Comparison of ENCODE assay signal across 25 cellular contexts in genomic region chr12:109121346-109121880, GRCh38.
"Had no signal": no experiment of that assay in that cellular context is flagged by ENCODE, and none has a peak within 500 bp of the region (broad histone marks: within the 10 kb centered on the region; RNA-seq: fewer than 3 reads in every experiment).

No MANE protein-coding gene starts in this region.

- H3K4me1 Mint-ChIP-seq: activated B cell treated with CpG ODN at 0.5 μM for 24 hours; activated CD4-positive, alpha-beta T cell treated with anti-CD3 and anti-CD28 coated beads, Interleukin-2, amount 10 ng/mL, durations not matched to agents 24 days and 14 days; activated naive CD8-positive, alpha-beta T cell treated with anti-CD3 and anti-CD28 coated beads, Interleukin-2, amount 10 ng/mL, durations not matched to agents 7 days and 5 days had no signal

- H3K27me3 ChIP-seq: adrenal gland had no signal

- H3K27me3 Mint-ChIP-seq: activated B cell treated with CpG ODN at 0.5 μM for 24 hours; activated CD4-positive, alpha-beta T cell treated with anti-CD3 and anti-CD28 coated beads, Interleukin-2, amount 10 ng/mL, durations not matched to agents 24 days and 14 days; activated naive CD8-positive, alpha-beta T cell treated with anti-CD3 and anti-CD28 coated beads, Interleukin-2, amount 10 ng/mL, durations not matched to agents 7 days and 5 days had no signal

- DNase-seq: activated B cell treated with CpG ODN at 0.5 μM for 24 hours; activated CD4-positive, alpha-beta T cell treated with anti-CD3 and anti-CD28 coated beads for 1 hour; activated CD4-positive, alpha-beta T cell treated with anti-CD3 and anti-CD28 coated beads, Interleukin-2, amount 10 ng/mL, durations not matched to agents 24 days and 14 days; activated CD4-positive, alpha-beta T cell treated with anti-CD3 and anti-CD28 coated beads, Interleukin-2, amount 50 U/mL, for 48 hours; activated naive CD4-positive, alpha-beta T cell treated with anti-CD3 and anti-CD28 coated beads, Interleukin-2, amount 50 U/mL, for 16 hours; activated naive CD8-positive, alpha-beta T cell treated with anti-CD3 and anti-CD28 coated beads, Interleukin-2, amount 10 ng/mL, durations not matched to agents 7 days and 5 days; adrenal gland; anterior cingulate cortex; Karpas-422; MM.1S; NCI-H1105; NCI-H1436; NCI-H1694 treated with DMSO at 0.1 percent for 48 hours; NCI-H2029 treated with DMSO at 0.1 percent for 48 hours; NCI-H345; NCI-H510A; NCI-H526 treated with DMSO at 0.1 percent for 48 hours; NCI-H82; PC-3; SHP77; T-helper 9 cell had no signal

- H3K9me3 ChIP-seq: adrenal gland had no signal

- H3K4me3 Mint-ChIP-seq: activated B cell treated with CpG ODN at 0.5 μM for 24 hours; activated CD4-positive, alpha-beta T cell treated with anti-CD3 and anti-CD28 coated beads, Interleukin-2, amount 10 ng/mL, durations not matched to agents 24 days and 14 days; activated naive CD8-positive, alpha-beta T cell treated with anti-CD3 and anti-CD28 coated beads, Interleukin-2, amount 10 ng/mL, durations not matched to agents 7 days and 5 days; T-helper 1 cell treated with Interleukin-12 subunit alpha and Interleukin-12 subunit beta and Interleukin-4 antibody, amounts not matched to agents 30 μg/mL and 1 μg/mL, for 36 hours had no signal

- H3K36me3 Mint-ChIP-seq: activated naive CD8-positive, alpha-beta T cell treated with anti-CD3 and anti-CD28 coated beads, Interleukin-2, amount 10 ng/mL, durations not matched to agents 7 days and 5 days had no signal

- H3K27ac Mint-ChIP-seq: activated B cell treated with CpG ODN at 0.5 μM for 24 hours; activated CD4-positive, alpha-beta T cell treated with anti-CD3 and anti-CD28 coated beads, Interleukin-2, amount 10 ng/mL, durations not matched to agents 24 days and 14 days; activated naive CD8-positive, alpha-beta T cell treated with anti-CD3 and anti-CD28 coated beads, Interleukin-2, amount 10 ng/mL, durations not matched to agents 7 days and 5 days; T-helper 1 cell treated with Interleukin-12 subunit alpha and Interleukin-12 subunit beta and Interleukin-4 antibody, amounts not matched to agents 30 μg/mL and 1 μg/mL, for 36 hours had no signal

- ATAC-seq: K562, PC-3 had no signal

- FAIRE-seq: K562, RCC 7860, TTC549 had no signal

- H3K36me3 ChIP-seq: adrenal gland had no signal

- H3K4me3 ChIP-seq: adrenal gland, K562 had no signal

- H3K27ac ChIP-seq: adrenal gland had no signal
